In the genomic region with DNA sequence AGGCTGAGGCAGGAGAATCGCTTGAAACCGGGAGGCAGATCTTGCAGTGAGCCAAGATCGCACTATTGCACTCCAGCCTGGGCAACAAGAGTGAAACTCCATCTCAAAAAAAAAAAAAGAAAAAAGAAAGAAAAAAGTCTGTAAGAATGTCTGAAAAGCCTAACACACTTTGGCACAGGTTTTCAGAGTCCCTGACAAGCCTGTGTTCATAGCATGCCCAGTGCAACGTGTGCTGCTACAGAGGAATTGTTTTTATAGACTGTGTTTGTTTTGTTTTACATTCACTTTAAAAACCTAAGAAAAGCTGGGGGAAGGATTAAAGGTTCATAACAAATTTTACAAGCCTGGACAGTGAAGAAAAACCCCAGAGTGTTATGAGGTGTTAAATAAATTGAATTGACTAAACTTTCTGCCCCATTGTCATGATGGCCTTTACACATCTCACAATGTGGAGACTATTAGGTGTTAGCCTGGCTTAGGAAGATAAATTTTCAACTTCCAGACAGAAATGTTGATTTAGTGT, we compare ENCODE assay signal across 4 cellular contexts.
"Had no signal": no experiment of that assay in that cellular context is flagged by ENCODE, and none has a peak within 500 bp of the region (broad histone marks: within the 10 kb centered on the region; RNA-seq: fewer than 3 reads in every experiment).

No MANE protein-coding gene starts in this region.

- DNase-seq: H9 had no signal

- H2AFZ ChIP-seq: GM23338 had no signal

- H3K36me3 Mint-ChIP-seq: IgD-negative memory B cell had no signal

- H3K4me1 Mint-ChIP-seq: GM23338, IgD-negative memory B cell had no signal

- H3K27ac Mint-ChIP-seq: GM23338, H9, IgD-negative memory B cell had no signal

- H3K4me2 ChIP-seq: GM23338 had no signal

- H3K4me3 ChIP-seq: GM23338 had no signal

- H3K9me3 Mint-ChIP-seq: GM23338, H9, IgD-negative memory B cell had no signal

- H3K4me3 Mint-ChIP-seq: GM23338, H9, IgD-negative memory B cell had no signal

- ATAC-seq: GM23338, HCT116 had no signal
